ENCODE assay signal across 8 cellular contexts in the genomic region with DNA sequence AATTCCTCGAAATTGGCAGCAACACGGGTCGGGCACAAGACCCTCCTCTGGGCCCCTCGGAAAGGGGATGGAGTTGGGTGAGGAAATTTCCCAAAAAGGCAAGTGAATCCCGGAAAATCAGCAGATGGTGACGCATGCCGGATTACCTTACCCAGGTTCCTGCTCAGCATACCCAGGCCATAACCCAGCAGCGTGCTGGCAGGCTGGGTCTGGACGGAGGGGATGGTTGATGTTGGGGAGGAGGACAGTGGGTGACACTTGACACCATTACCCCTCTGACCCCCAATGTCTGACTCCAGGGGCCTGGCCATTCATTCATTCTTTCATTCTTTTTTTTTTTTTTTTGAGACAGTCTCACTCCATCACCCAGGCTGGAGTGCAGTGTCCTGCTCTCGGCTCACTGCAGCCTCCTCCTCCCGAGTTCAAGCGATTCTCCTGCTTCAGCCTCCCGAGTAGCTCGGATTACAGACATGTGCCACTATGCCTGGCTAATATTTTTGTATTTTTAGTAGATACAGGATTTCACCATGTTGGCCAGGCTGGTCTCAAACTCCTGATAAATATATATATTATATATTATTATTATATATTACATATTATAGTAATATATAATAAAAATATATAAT. TPM values are rescaled to one million over a fixed set of nuclear protein-coding genes. Genes with fewer than 3 reads are reported as not detected.
DNase-seq lines count a peak whose midpoint lies in the region; ATAC-seq and TF ChIP-seq lines count a peak whose summit lies in the region.

No MANE protein-coding gene starts in this region.

- intact Hi-C loops in MCF 10A (cut with micrococcal nuclease): loop anchor here (1.0 kb wide), 1 partner anchor 56 kb away; no protein-coding TSS in a partner anchor

- peak overlapping the region; percentile 68 for H3K27ac ChIP-seq in layer of hippocampus (ENCODE audit: low read depth, low read length)

- peaks cover 19% of the 10 kb centered on the region for H3K27me3 Mint-ChIP-seq in activated CD8-positive, alpha-beta memory T cell treated with anti-CD3 and anti-CD28 coated beads, Interleukin-2, amount 10 ng/mL, durations not matched to agents 7 days and 5 days
- no peaks in the 10 kb centered on the region for H3K27me3 Mint-ChIP-seq in MCF 10A (ENCODE audit: insufficient read depth, unreplicated experiment)
- no peaks in the 10 kb centered on the region for H3K27me3 Mint-ChIP-seq in stimulated activated naive CD8-positive, alpha-beta T cell treated with anti-CD3 and anti-CD28 coated beads, Interleukin-15, amount 100 ng/mL, for 72 hours

- H3K4me3 Mint-ChIP-seq in activated CD8-positive, alpha-beta memory T cell treated with anti-CD3 and anti-CD28 coated beads, Interleukin-2, amount 10 ng/mL, durations not matched to agents 7 days and 5 days: peak overlapping the region; percentile 68
- peak overlapping the region; percentile 84 for H3K4me3 Mint-ChIP-seq in MCF 10A (ENCODE audit: unreplicated experiment)
- peak overlapping the region; percentile 88 to 91 for H3K4me3 Mint-ChIP-seq in stimulated activated naive CD8-positive, alpha-beta T cell treated with anti-CD3 and anti-CD28 coated beads, Interleukin-15, amount 100 ng/mL, for 72 hours

- H3K9me3 Mint-ChIP-seq in activated CD8-positive, alpha-beta memory T cell treated with anti-CD3 and anti-CD28 coated beads, Interleukin-2, amount 10 ng/mL, durations not matched to agents 7 days and 5 days (ENCODE audit: low read depth): no peaks in the 10 kb centered on the region
- no peaks in the 10 kb centered on the region for H3K9me3 Mint-ChIP-seq in MCF 10A (ENCODE audit: unreplicated experiment)
- H3K9me3 Mint-ChIP-seq in stimulated activated naive CD8-positive, alpha-beta T cell treated with anti-CD3 and anti-CD28 coated beads, Interleukin-15, amount 100 ng/mL, for 72 hours: no peaks in the 10 kb centered on the region

- CTCF ChIA-PET in activated CD8-positive, alpha-beta memory T cell treated with anti-CD3 and anti-CD28 coated beads, Interleukin-2, amount 10 ng/mL, durations not matched to agents 7 days and 5 days (lab: Charles Lee): interaction anchor here (0.7 to 3.9 kb wide), 3 partner anchors 13 to 681 kb away, joined by 3 to 15 read pairs (median 6); no protein-coding TSS in a partner anchor
- CTCF ChIA-PET in MCF 10A (lab: Yijun Ruan, JAX): interaction anchor here (0.7 to 2.1 kb wide), 5 partner anchors 8 to 73 kb away, joined by 3 to 8 read pairs (median 7); no protein-coding TSS in a partner anchor

- DNase-seq in activated CD8-positive, alpha-beta memory T cell treated with anti-CD3 and anti-CD28 coated beads, Interleukin-2, amount 10 ng/mL, durations not matched to agents 7 days and 5 days: no peak
- no peak for DNase-seq in activated CD8-positive, alpha-beta memory T cell treated with anti-CD3 and anti-CD28 coated beads, Interleukin-2, amount 50 U/mL, for 4 hours
- DNase-seq in NCI-H226: peak; percentile 49
- DNase-seq in MCF 10A (ENCODE audit: unreplicated experiment): peak; percentile 76
- peak in 1 of 2 donors; percentile 12 for DNase-seq in stimulated activated naive CD8-positive, alpha-beta T cell treated with anti-CD3 and anti-CD28 coated beads, Interleukin-15, amount 100 ng/mL, for 72 hours
- DNase-seq in DMS114 treated with DMSO at 0.1 percent for 48 hours (lab: John Stamatoyannopoulos, UW; ENCODE audit: unreplicated experiment): no peak
- DNase-seq in putamen (ENCODE audit: low spot score): no peak

- ATAC-seq in activated CD8-positive, alpha-beta memory T cell treated with anti-CD3 and anti-CD28 coated beads, Interleukin-2, amount 10 ng/mL, durations not matched to agents 7 days and 5 days: peak; percentile 57
- peak; percentile 70 for ATAC-seq in stimulated activated naive CD8-positive, alpha-beta T cell treated with anti-CD3 and anti-CD28 coated beads, Interleukin-15, amount 100 ng/mL, for 72 hours

- no peak for TF ChIP-seq CTCF in MCF 10A (IDR thresholded peaks at IDR 0.05; ENCODE audit: unreplicated experiment)

- BruUV-seq in MCF 10A (replicated peaks; lab: Mats Ljungman, UMichigan): no TSS peak

- H3K27me3 ChIP-seq in layer of hippocampus (ENCODE audit: control insufficient read depth, insufficient read depth, low read length): no peaks in the 10 kb centered on the region

- H3K27ac Mint-ChIP-seq in activated CD8-positive, alpha-beta memory T cell treated with anti-CD3 and anti-CD28 coated beads, Interleukin-2, amount 10 ng/mL, durations not matched to agents 7 days and 5 days: no peak overlapping the region
- H3K27ac Mint-ChIP-seq in MCF 10A (ENCODE audit: low read depth, unreplicated experiment): peak overlapping the region; percentile 63
- peak overlapping the region in 1 of 2 donors; percentile 13 for H3K27ac Mint-ChIP-seq in stimulated activated naive CD8-positive, alpha-beta T cell treated with anti-CD3 and anti-CD28 coated beads, Interleukin-15, amount 100 ng/mL, for 72 hours

- H3K4me1 Mint-ChIP-seq in activated CD8-positive, alpha-beta memory T cell treated with anti-CD3 and anti-CD28 coated beads, Interleukin-2, amount 10 ng/mL, durations not matched to agents 7 days and 5 days: peaks cover 3% of the 10 kb centered on the region
- peaks cover 31% of the 10 kb centered on the region for H3K4me1 Mint-ChIP-seq in MCF 10A (ENCODE audit: insufficient read depth, unreplicated experiment)
- H3K4me1 Mint-ChIP-seq in stimulated activated naive CD8-positive, alpha-beta T cell treated with anti-CD3 and anti-CD28 coated beads, Interleukin-15, amount 100 ng/mL, for 72 hours: peaks cover 4% of the 10 kb centered on the region

- H3K36me3 Mint-ChIP-seq in activated CD8-positive, alpha-beta memory T cell treated with anti-CD3 and anti-CD28 coated beads, Interleukin-2, amount 10 ng/mL, durations not matched to agents 7 days and 5 days: no peaks in the 10 kb centered on the region
- peaks cover 25% of the 10 kb centered on the region for H3K36me3 Mint-ChIP-seq in MCF 10A (ENCODE audit: insufficient read depth, unreplicated experiment)

- POLR2A ChIA-PET in MCF 10A (lab: Yijun Ruan, JAX): interaction anchor here (0.6 to 2.9 kb wide), 8 partner anchors 9 to 97 kb away, joined by 3 to 18 read pairs (median 6); no protein-coding TSS in a partner anchor

RNA-seq across cellular contexts. Expression of a gene that starts 0.8 kb away (rescaled TPM):
- 1 to 10 TPM; 2.4 to 7.8 TPM for total RNA-seq in activated CD8-positive, alpha-beta memory T cell treated with anti-CD3 and anti-CD28 coated beads, Interleukin-2, amount 10 ng/mL, durations not matched to agents 7 days and 5 days
- 140 and 141 TPM in 2 replicates for total RNA-seq in MCF 10A (2022)

RNA-seq across cellular contexts. Expression of a gene that starts 26.8 kb away (rescaled TPM):
- under 1 TPM in 1 of 2 experiments, not detected in 1; 0.63 TPM for total RNA-seq in activated CD8-positive, alpha-beta memory T cell treated with anti-CD3 and anti-CD28 coated beads, Interleukin-2, amount 10 ng/mL, durations not matched to agents 7 days and 5 days
- total RNA-seq in MCF 10A (2022): 13.2 and 25.6 TPM in 2 replicates

RNA-seq across cellular contexts. Expression of a gene that starts 31.1 kb away (rescaled TPM):
- total RNA-seq in activated CD8-positive, alpha-beta memory T cell treated with anti-CD3 and anti-CD28 coated beads, Interleukin-2, amount 10 ng/mL, durations not matched to agents 7 days and 5 days: not detected
- not detected in 2 replicates for total RNA-seq in MCF 10A (2022)

RNA-seq across cellular contexts. Expression of a gene that starts 54.4 kb away (rescaled TPM):
- not detected for total RNA-seq in activated CD8-positive, alpha-beta memory T cell treated with anti-CD3 and anti-CD28 coated beads, Interleukin-2, amount 10 ng/mL, durations not matched to agents 7 days and 5 days
- not detected in 2 replicates for total RNA-seq in MCF 10A (2022)

Comparison
In these comparisons a context has a peak if more than half of its experiments do, and no peak if none do; other contexts are left out.
1. DNase-seq: peak in NCI-H226 (single experiment) and MCF 10A (single experiment); none in activated CD8-positive, alpha-beta memory T cell treated with anti-CD3 and anti-CD28 coated beads, Interleukin-2, amount 10 ng/mL, durations not matched to agents 7 days and 5 days (single experiment), activated CD8-positive, alpha-beta memory T cell treated with anti-CD3 and anti-CD28 coated beads, Interleukin-2, amount 50 U/mL, for 4 hours (single experiment), DMS114 treated with DMSO at 0.1 percent for 48 hours (single experiment) and putamen (single experiment).
2. RNA of a gene that starts 0.8 kb away (total RNA-seq): 140 to 141 TPM in MCF 10A; 2.4 to 7.8 TPM in activated CD8-positive, alpha-beta memory T cell treated with anti-CD3 and anti-CD28 coated beads, Interleukin-2, amount 10 ng/mL, durations not matched to agents 7 days and 5 days; every median in the first group is over 10 times any median in the second.
3. Peak in every context shown above with its lines, with median percentiles within 50 percentile points of each other: H3K4me3 Mint-ChIP-seq.